ENCODE assay signal across 19 cellular contexts in the genomic region with DNA sequence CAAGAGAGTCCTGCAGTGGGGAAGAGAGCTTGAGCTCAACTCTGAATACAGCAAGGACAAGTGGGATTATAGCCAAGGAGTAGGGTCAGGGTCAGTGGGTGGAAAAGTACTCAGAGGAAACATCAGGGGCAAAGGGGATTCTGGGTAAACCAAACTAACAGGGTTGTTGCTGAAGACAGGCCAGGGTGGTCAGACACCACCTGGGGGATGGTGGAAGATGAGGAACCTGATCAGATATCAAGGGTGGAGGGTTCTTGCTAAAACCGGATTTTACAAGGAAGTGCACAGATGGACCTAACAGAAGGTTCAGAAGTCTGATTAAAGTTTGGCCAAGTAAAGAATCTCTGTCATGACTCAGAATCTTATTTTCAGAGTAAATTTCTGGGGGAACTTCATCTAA. TPM values are rescaled to one million over a fixed set of nuclear protein-coding genes. Genes with fewer than 3 reads are reported as not detected.
DNase-seq lines count a peak whose midpoint lies in the region; ATAC-seq, FAIRE-seq and TF ChIP-seq lines count a peak whose summit lies in the region.
"Had no signal": no experiment of that assay in that cellular context is flagged by ENCODE, and none has a peak within 500 bp of the region (broad histone marks: within the 10 kb centered on the region; RNA-seq: fewer than 3 reads in every experiment).

No MANE protein-coding gene starts in this region.

- TF ChIP-seq CTCF in Panc1 (IDR thresholded peaks at IDR 0.05) = no peak
- no peak for TF ChIP-seq CTCF in endothelial cell of umbilical vein (IDR thresholded peaks at IDR 0.05; ENCODE audit: extremely low read depth in 1 of 2, insufficient read depth in 1 of 2, low read depth in 1 of 2, low read length in 2 of 2)
- no peak for TF ChIP-seq CTCF in testis (IDR thresholded peaks at IDR 0.05)
- TF ChIP-seq CTCF in foreskin keratinocyte (conservative IDR thresholded peaks at IDR 0.05) = no peak

- H3K9me3 Mint-ChIP-seq in activated CD4-positive, alpha-beta T cell treated with anti-CD3 and anti-CD28 coated beads, Interleukin-2, amount 10 ng/mL, durations not matched to agents 24 days and 14 days = no peaks in the 10 kb centered on the region
- H3K9me3 Mint-ChIP-seq: CD4-positive, alpha-beta T cell had no signal

- no peaks in the 10 kb centered on the region for H3K27me3 Mint-ChIP-seq in activated CD4-positive, alpha-beta T cell treated with anti-CD3 and anti-CD28 coated beads, Interleukin-2, amount 10 ng/mL, durations not matched to agents 24 days and 14 days
- H3K27me3 Mint-ChIP-seq: CD4-positive, alpha-beta T cell had no signal

- no peaks in the 10 kb centered on the region for H3K27me3 ChIP-seq in Panc1 (ENCODE audit: control insufficient read depth, insufficient read depth, low read length)
- no peaks in the 10 kb centered on the region for H3K27me3 ChIP-seq in endothelial cell of umbilical vein (ENCODE audit: control insufficient read depth in 2 of 2, insufficient read depth in 2 of 2, low read length in 2 of 2)
- no peaks in the 10 kb centered on the region for H3K27me3 ChIP-seq in testis
- H3K27me3 ChIP-seq in foreskin keratinocyte = no peaks in the 10 kb centered on the region
- H3K27me3 ChIP-seq: BE2C, Peyer's patch had no signal

- in situ Hi-C loops in Panc1 (cut with HindIII; ENCODE audit: low pct_unique_long_range_greater_than_20kb, low sequenced_read_pairs) = no loop called here

- no peaks in the 10 kb centered on the region for H3K9me3 ChIP-seq in Panc1 (ENCODE audit: control insufficient read depth, insufficient read depth, low read depth, low read length)
- H3K9me3 ChIP-seq in endothelial cell of umbilical vein (replicated peaks; ENCODE audit: control insufficient read depth, insufficient read depth, low read length) = no peaks in the 10 kb centered on the region
- H3K9me3 ChIP-seq in testis = no peaks in the 10 kb centered on the region
- H3K9me3 ChIP-seq: BE2C, Caco-2, Peyer's patch had no signal

- H3K4me2 ChIP-seq in endothelial cell of umbilical vein (ENCODE audit: insufficient read depth, low read length) = no peak overlapping the region

- no peaks in the 10 kb centered on the region for H4K20me1 ChIP-seq in endothelial cell of umbilical vein (replicated peaks; ENCODE audit: control insufficient read depth, extremely low read depth, insufficient read depth, low read length)

- H2AFZ ChIP-seq in endothelial cell of umbilical vein (ENCODE audit: low read depth, low read length) = no peak overlapping the region

- H3K79me2 ChIP-seq in endothelial cell of umbilical vein (ENCODE audit: control insufficient read depth, insufficient read depth, low read length) = no peaks in the 10 kb centered on the region

- H3K9me1 ChIP-seq in endothelial cell of umbilical vein (replicated peaks; ENCODE audit: control insufficient read depth, extremely low read depth, insufficient read depth, low read length) = no peaks in the 10 kb centered on the region

- H3K27ac Mint-ChIP-seq in activated CD4-positive, alpha-beta T cell treated with anti-CD3 and anti-CD28 coated beads, Interleukin-2, amount 10 ng/mL, durations not matched to agents 24 days and 14 days = peak overlapping the region; percentile 23
- H3K27ac Mint-ChIP-seq: CD4-positive, alpha-beta T cell had no signal

- TF ChIP-seq POLR2A in endothelial cell of umbilical vein (IDR thresholded peaks at IDR 0.05; ENCODE audit: low read depth, low read length) = no peak
- no peak for TF ChIP-seq POLR2A in testis (IDR thresholded peaks at IDR 0.05)

- H3K4me1 ChIP-seq in Panc1 (ENCODE audit: control insufficient read depth, insufficient read depth, low read length) (no peaks in the 10 kb centered on the region), endothelial cell of umbilical vein (ENCODE audit: control insufficient read depth, extremely low read depth, insufficient read depth, low read length) (peaks cover 2% of the 10 kb centered on the region), testis (peaks cover 7% of the 10 kb centered on the region), foreskin keratinocyte (no peaks in the 10 kb centered on the region)
- H3K4me1 ChIP-seq: BE2C, Caco-2, Peyer's patch had no signal

- dilution Hi-C loops in endothelial cell of umbilical vein (cut with MboI; ENCODE audit: extremely low pct_ligation_motif_present, low sequenced_read_pairs) = no loop called here

- CTCF ChIA-PET in Panc1 (lab: Charles Lee) = no interaction called here
- CTCF ChIA-PET in endothelial cell of umbilical vein (lab: Charles Lee) = interaction anchor here (1.2 to 2.0 kb wide), 3 partner anchors 16 to 22 kb away, joined by 4 to 9 read pairs (median 4); no protein-coding TSS in a partner anchor

- DNase-seq in activated CD4-positive, alpha-beta T cell treated with anti-CD3 and anti-CD28 coated beads, Interleukin-2, amount 10 ng/mL, durations not matched to agents 24 days and 14 days = no peak
- DNase-seq in activated CD4-positive, alpha-beta T cell treated with anti-CD3 and anti-CD28 coated beads for 4 hours = no peak
- DNase-seq in Panc1 (ENCODE audit: low read depth, low spot score) (no peak), endothelial cell of umbilical vein (ENCODE audit: low read depth, low spot score) (peak; percentile 46), testis (peak; percentile 23), occipital lobe (lab: John Stamatoyannopoulos, UW) (no peak), foreskin keratinocyte (no peak)
- DNase-seq: 8988T; BE2C; Caco-2; CD4-positive, alpha-beta T cell; GF-D8; KG1; NCI-H1417 treated with DMSO at 0.1 percent for 48 hours; NCI-H187 treated with DMSO at 0.1 percent for 48 hours; NCI-H345; NCI-H526; Peyer's patch had no signal

- no peak overlapping the region for H3K4me3 Mint-ChIP-seq in activated CD4-positive, alpha-beta T cell treated with anti-CD3 and anti-CD28 coated beads, Interleukin-2, amount 10 ng/mL, durations not matched to agents 24 days and 14 days
- H3K4me3 Mint-ChIP-seq: CD4-positive, alpha-beta T cell had no signal

- ATAC-seq in Panc1 (no peak), GM18867 (IDR thresholded peaks at IDR 0.05; ENCODE audit: unreplicated experiment) (no peak), foreskin keratinocyte (no peak)

- peaks cover 9% of the 10 kb centered on the region for H3K4me1 Mint-ChIP-seq in activated CD4-positive, alpha-beta T cell treated with anti-CD3 and anti-CD28 coated beads, Interleukin-2, amount 10 ng/mL, durations not matched to agents 24 days and 14 days

- H3K27ac ChIP-seq in Panc1 (ENCODE audit: low read length) (no peak overlapping the region), endothelial cell of umbilical vein (ENCODE audit: insufficient read depth, low read depth, low read length) (no peak overlapping the region), testis (no peak overlapping the region), foreskin keratinocyte (no peak overlapping the region)
- H3K27ac ChIP-seq: Peyer's patch had no signal

- H3K36me3 ChIP-seq in Panc1 (ENCODE audit: control insufficient read depth, insufficient read depth, low read length) (no peaks in the 10 kb centered on the region), endothelial cell of umbilical vein (ENCODE audit: control insufficient read depth in 2 of 2, extremely low read depth in 1 of 2, insufficient read depth in 2 of 2, low read length in 2 of 2) (no peaks in the 10 kb centered on the region), testis (ENCODE audit: low read depth, missing control alignments) (no peaks in the 10 kb centered on the region)
- H3K36me3 ChIP-seq: BE2C had no signal

- intact Hi-C loops in activated CD4-positive, alpha-beta T cell treated with anti-CD3 and anti-CD28 coated beads, Interleukin-2, amount 10 ng/mL, durations not matched to agents 24 days and 14 days (cut with micrococcal nuclease) = no loop called here
- intact Hi-C loops in Panc1 (cut with micrococcal nuclease; ENCODE audit: unreplicated experiment) (no loop called here), endothelial cell of umbilical vein (cut with micrococcal nuclease) (no loop called here), testis (cut with DNase I; ENCODE audit: low total_unique reads) (no loop called here)

- H3K36me3 Mint-ChIP-seq in activated CD4-positive, alpha-beta T cell treated with anti-CD3 and anti-CD28 coated beads, Interleukin-2, amount 10 ng/mL, durations not matched to agents 24 days and 14 days (ENCODE audit: low read depth) = no peaks in the 10 kb centered on the region

- TSS peak; percentile 27 for BruUV-seq in Panc1 (replicated peaks; lab: Mats Ljungman, UMichigan)
- BruUV-seq in endothelial cell of umbilical vein (replicated peaks; lab: Mats Ljungman, UMichigan) = no TSS peak

- 31 to 50% methylated on average over 1 of the region's 1 CpG for WGBS in testis, 2 donors

- no peak for FAIRE-seq in endothelial cell of umbilical vein (lab: Jason Lieb, UNC)

- no peak overlapping the region for H3K9ac ChIP-seq in endothelial cell of umbilical vein (replicated peaks; ENCODE audit: extremely low read depth, insufficient read depth, low read length)

- H3K4me3 ChIP-seq in Panc1 (ENCODE audit: low read depth in 2 of 2, low read length in 2 of 2) (no peak overlapping the region), endothelial cell of umbilical vein (replicated peaks in 1 of 3; ENCODE audit: insufficient read depth in 1 of 3, low read depth in 1 of 3, low read length in 3 of 3) (no peak overlapping the region), testis (no peak overlapping the region)
- H3K4me3 ChIP-seq: Peyer's patch had no signal

- POLR2A ChIA-PET in Panc1 (lab: Charles Lee) = interaction anchor here (0.6 kb wide), 1 partner anchor 111 kb away, joined by 3 read pairs; no protein-coding TSS in a partner anchor
- POLR2A ChIA-PET in endothelial cell of umbilical vein (lab: Charles Lee) = no interaction called here

RNA-seq across cellular contexts. Expression of gene OSBPL1A, which starts 16.5 kb away (rescaled TPM):
- 3.1 and 3.5 TPM in 2 replicates for total RNA-seq in activated CD4-positive, alpha-beta T cell treated with anti-CD3 and anti-CD28 coated beads, Interleukin-2, amount 10 ng/mL, durations not matched to agents 24 days and 14 days
- 50.5 TPM for total RNA-seq in Panc1 (2021; ENCODE audit: unreplicated experiment)
- 43.2 TPM for polyA plus RNA-seq in Panc1 (2012; ENCODE audit: insufficient read length)
- total RNA-seq in endothelial cell of umbilical vein = 12.7 and 16.5 TPM in 2 replicates
- polyA plus RNA-seq in endothelial cell of umbilical vein = 6.1 and 6.4 TPM in 2 replicates
- polyA plus RNA-seq in endothelial cell of umbilical vein (2011; cell fraction: cytosol; rRNA removed) = 8.6 and 9.8 TPM in 2 replicates
- 10.0 and 14.6 TPM in 2 replicates for polyA plus RNA-seq in endothelial cell of umbilical vein (2011; cell fraction: nucleus; rRNA removed)
- 14.4 and 16.6 TPM in 2 replicates for polyA plus RNA-seq in endothelial cell of umbilical vein (2012)
- polyA minus RNA-seq in endothelial cell of umbilical vein = 14.9 and 18.5 TPM in 2 replicates
- 12.7 TPM for polyA minus RNA-seq in endothelial cell of umbilical vein (2011; cell fraction: cytosol; rRNA and poly(A)+ RNA removed)
- polyA minus RNA-seq in endothelial cell of umbilical vein (2011; cell fraction: nucleus; rRNA and poly(A)+ RNA removed) = 10.4 and 11.8 TPM in 2 replicates
- total RNA-seq in testis = 10 to 100 TPM; 43.8 to 45.0 TPM
- polyA plus RNA-seq in testis (ENCODE audit: insufficient read depth, low read depth, low replicate concordance) = 32.0 TPM
- 63.9 TPM for total RNA-seq in occipital lobe
- total RNA-seq in foreskin keratinocyte = 24.7 and 25.5 TPM in 2 replicates
- 9.9 and 11.5 TPM in 2 replicates for polyA plus RNA-seq in foreskin keratinocyte

RNA-seq across cellular contexts. Expression of gene IMPACT, which starts 45.3 kb away (rescaled TPM):
- 13.2 and 13.6 TPM in 2 replicates for total RNA-seq in activated CD4-positive, alpha-beta T cell treated with anti-CD3 and anti-CD28 coated beads, Interleukin-2, amount 10 ng/mL, durations not matched to agents 24 days and 14 days
- total RNA-seq in Panc1 (2021; ENCODE audit: unreplicated experiment) = 36.2 TPM
- polyA plus RNA-seq in Panc1 (2012; ENCODE audit: insufficient read length) = 34.5 TPM
- 28.4 and 28.6 TPM in 2 replicates for total RNA-seq in endothelial cell of umbilical vein
- polyA plus RNA-seq in endothelial cell of umbilical vein = 12.5 and 15.4 TPM in 2 replicates
- 11.7 and 12.6 TPM in 2 replicates for polyA plus RNA-seq in endothelial cell of umbilical vein (2011; cell fraction: cytosol; rRNA removed)
- 10.9 and 16.1 TPM in 2 replicates for polyA plus RNA-seq in endothelial cell of umbilical vein (2011; cell fraction: nucleus; rRNA removed)
- 25.1 and 36.5 TPM in 2 replicates for polyA plus RNA-seq in endothelial cell of umbilical vein (2012)
- 13.9 and 15.2 TPM in 2 replicates for polyA minus RNA-seq in endothelial cell of umbilical vein
- 5.5 TPM for polyA minus RNA-seq in endothelial cell of umbilical vein (2011; cell fraction: cytosol; rRNA and poly(A)+ RNA removed)
- 6.2 and 8.5 TPM in 2 replicates for polyA minus RNA-seq in endothelial cell of umbilical vein (2011; cell fraction: nucleus; rRNA and poly(A)+ RNA removed)
- 10 to 100 TPM; 49.0 to 50.4 TPM for total RNA-seq in testis
- polyA plus RNA-seq in testis (ENCODE audit: insufficient read depth, low read depth, low replicate concordance) = 59.7 TPM
- total RNA-seq in occipital lobe = 28.7 TPM
- total RNA-seq in foreskin keratinocyte = 23.3 and 25.8 TPM in 2 replicates
- 12.0 and 13.1 TPM in 2 replicates for polyA plus RNA-seq in foreskin keratinocyte

Comparison
In these comparisons a context has a peak if more than half of its experiments do, and no peak if none do; other contexts are left out.
1. DNase-seq: peak in endothelial cell of umbilical vein (single experiment) and testis (single experiment); none in activated CD4-positive, alpha-beta T cell treated with anti-CD3 and anti-CD28 coated beads, Interleukin-2, amount 10 ng/mL, durations not matched to agents 24 days and 14 days (single experiment), activated CD4-positive, alpha-beta T cell treated with anti-CD3 and anti-CD28 coated beads for 4 hours (0 of 2), Panc1 (single experiment), occipital lobe (single experiment) and foreskin keratinocyte (0 of 2).